ENCODE assay signal across 10 cellular contexts in the genomic region with DNA sequence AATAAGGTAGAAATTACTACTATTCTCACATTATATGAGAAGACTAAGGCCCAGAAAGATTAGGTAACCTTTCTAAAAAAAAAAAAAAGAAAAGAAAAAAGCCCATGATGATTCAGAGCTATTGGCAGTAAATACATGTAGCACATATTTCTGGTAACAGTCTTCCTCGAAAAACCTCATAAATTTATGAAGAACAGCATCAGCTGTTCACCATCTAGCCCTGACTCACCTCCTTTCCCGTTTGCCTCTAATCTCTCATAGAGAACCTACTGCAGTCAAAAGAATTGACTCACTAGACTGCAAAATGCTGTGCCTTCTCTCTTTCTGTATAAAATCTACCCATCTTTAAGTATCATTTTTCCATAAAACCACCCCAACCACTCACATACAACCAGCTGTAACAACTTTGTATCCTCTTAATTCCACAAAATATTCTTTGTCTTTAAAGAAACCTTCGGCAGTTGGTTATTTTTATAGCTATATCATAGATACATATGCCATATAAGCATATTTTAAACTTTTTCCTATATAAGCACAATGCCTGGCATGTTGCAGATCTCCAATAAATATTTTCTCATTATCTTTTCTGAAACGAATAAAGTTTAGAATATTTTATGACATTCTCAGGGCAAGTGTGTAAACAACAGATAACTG.
DNase-seq lines count a peak whose midpoint lies in the region; ATAC-seq and TF ChIP-seq lines count a peak whose summit lies in the region.
"Had no signal": no experiment of that assay in that cellular context is flagged by ENCODE, and none has a peak within 500 bp of the region (broad histone marks: within the 10 kb centered on the region; RNA-seq: fewer than 3 reads in every experiment).

No MANE protein-coding gene starts in this region.

- no peaks in the 10 kb centered on the region for H3K36me3 Mint-ChIP-seq in HFFc6 (ENCODE audit: low read depth)

- H3K4me1 ChIP-seq in body of pancreas (no peaks in the 10 kb centered on the region), mucosa of descending colon (ENCODE audit: low read depth) (peaks cover 44% of the 10 kb centered on the region)

- no peak overlapping the region for H3K4me3 ChIP-seq in AG09309 (ENCODE audit: control insufficient read depth, low read depth, low read length)
- H3K4me3 ChIP-seq in body of pancreas: no peak overlapping the region
- no peak overlapping the region for H3K4me3 ChIP-seq in mucosa of descending colon
- H3K4me3 ChIP-seq in WERI-Rb-1 (ENCODE audit: low read depth, low read length): no peak overlapping the region

- no peak overlapping the region; the same call in 1 of the 2 replicates for H3K27ac Mint-ChIP-seq in HFFc6

- TF ChIP-seq POLR2A in body of pancreas (IDR thresholded peaks at IDR 0.05): no peak

- H3K27me3 ChIP-seq in body of pancreas: no peaks in the 10 kb centered on the region
- no peaks in the 10 kb centered on the region for H3K27me3 ChIP-seq in WERI-Rb-1 (ENCODE audit: insufficient read depth, low read depth, severe bottlenecking)

- in situ Hi-C loops in KBM-7 (cut with MboI; ENCODE audit: low pct_unique_long_range_greater_than_20kb, low sequenced_read_pairs): no loop called here

- intact Hi-C loops in body of pancreas (cut with DNase I): no loop called here
- intact Hi-C loops in mucosa of descending colon (cut with DNase I, micrococcal nuclease): no loop called here

- H3K9me3 Mint-ChIP-seq in HFFc6: peaks cover 47% of the 10 kb centered on the region
- H3K9me3 Mint-ChIP-seq: nephron had no signal

- no peaks in the 10 kb centered on the region for H3K36me3 ChIP-seq in body of pancreas (replicated peaks in 1 of 2; ENCODE audit: insufficient read depth in 1 of 2, low read depth in 2 of 2)
- H3K36me3 ChIP-seq in mucosa of descending colon (ENCODE audit: low read depth): no peaks in the 10 kb centered on the region
- H3K36me3 ChIP-seq in WERI-Rb-1: no peaks in the 10 kb centered on the region

- TF ChIP-seq CTCF in AG09309 (IDR thresholded peaks at IDR 0.05; ENCODE audit: control insufficient read depth, insufficient read depth, low read depth, low read length, missing control alignments): no peak
- TF ChIP-seq CTCF in HFFc6 (IDR thresholded peaks at IDR 0.05): no peak
- TF ChIP-seq CTCF in body of pancreas (IDR thresholded peaks at IDR 0.05): no peak
- no peak for TF ChIP-seq CTCF in mucosa of descending colon (IDR thresholded peaks at IDR 0.05)
- TF ChIP-seq CTCF in WERI-Rb-1 (IDR thresholded peaks at IDR 0.05; ENCODE audit: low read depth, low read length): no peak

- H3K27ac ChIP-seq in body of pancreas: no peak overlapping the region
- H3K27ac ChIP-seq in WERI-Rb-1: no peak overlapping the region

- H3K4me3 Mint-ChIP-seq in HFFc6: no peak overlapping the region

- DNase-seq in AG09309 (ENCODE audit: low read depth) (peak; percentile 96), HFFc6 (peak; percentile 66), body of pancreas (no peak), mucosa of descending colon (no peak), NCI-H1105 treated with DMSO at 0.1 percent for 48 hours (lab: John Stamatoyannopoulos, UW) (no peak), WERI-Rb-1 (no peak), KBM-7 (no peak)
- DNase-seq: NCI-H1436 had no signal

- ATAC-seq in body of pancreas (peak; percentile 47), mucosa of descending colon (peak; percentile 63), HG03469 (IDR thresholded peaks at IDR 0.05; ENCODE audit: unreplicated experiment) (no peak)

- H3K9me3 ChIP-seq in body of pancreas (no peaks in the 10 kb centered on the region), mucosa of descending colon (no peaks in the 10 kb centered on the region), WERI-Rb-1 (ENCODE audit: severe bottlenecking) (no peaks in the 10 kb centered on the region)

- 66 to 69% methylated on average over 4 of the region's 4 CpGs for WGBS in body of pancreas, 2 donors

- no peaks in the 10 kb centered on the region for H3K27me3 Mint-ChIP-seq in HFFc6 (ENCODE audit: insufficient read depth)

- no peaks in the 10 kb centered on the region for H3K4me1 Mint-ChIP-seq in HFFc6 (ENCODE audit: low read depth)

Comparison
In these comparisons a context has a peak if more than half of its experiments do, and no peak if none do; other contexts are left out.
1. DNase-seq: peak in AG09309 (single experiment) and HFFc6 (single experiment); none in body of pancreas (0 of 4), mucosa of descending colon (0 of 3), NCI-H1105 treated with DMSO at 0.1 percent for 48 hours (single experiment), WERI-Rb-1 (single experiment) and KBM-7 (single experiment).